In genomic region chr17:42844761-42845555, GRCh38 we compare ENCODE assay signal across 18 cellular contexts. TPM values are rescaled to one million over a fixed set of nuclear protein-coding genes. Genes with fewer than 3 reads are reported as not detected.
"Had no signal": no experiment of that assay in that cellular context is flagged by ENCODE, and none has a peak within 500 bp of the region (broad histone marks: within the 10 kb centered on the region; RNA-seq: fewer than 3 reads in every experiment).

No MANE protein-coding gene starts in this region.

- H2AFZ ChIP-seq: hepatocyte had no signal

- H3K4me2 ChIP-seq: hepatocyte had no signal

- H3K27ac Mint-ChIP-seq: activated CD8-positive, alpha-beta memory T cell treated with anti-CD3 and anti-CD28 coated beads, Interleukin-2, amount 10 ng/mL, durations not matched to agents 7 days and 5 days; mesothelial cell of epicardium had no signal

- DNase-seq: activated B cell treated with CpG ODN at 0.5 μM for 24 hours; activated CD4-positive, alpha-beta memory T cell treated with anti-CD3 and anti-CD28 coated beads, Interleukin-2, amount 10 ng/mL, durations not matched to agents 7 days and 5 days; activated CD4-positive, alpha-beta T cell treated with anti-CD3 and anti-CD28 coated beads for 4 hours; amniotic stem cell; effector CD8-positive, alpha-beta T cell; left cardiac atrium; nucleus accumbens; retina; T-cell had no signal

- H3K27me3 Mint-ChIP-seq: activated B cell treated with CpG ODN at 0.5 μM for 24 hours; activated CD4-positive, alpha-beta memory T cell treated with anti-CD3 and anti-CD28 coated beads, Interleukin-2, amount 10 ng/mL, durations not matched to agents 7 days and 5 days; activated CD8-positive, alpha-beta memory T cell treated with anti-CD3 and anti-CD28 coated beads, Interleukin-2, amount 10 ng/mL, durations not matched to agents 7 days and 5 days; activated naive CD8-positive, alpha-beta T cell; natural killer cell treated with Interleukin-12 subunit alpha and Interleukin-12 subunit beta and Interleukin-15 and Interleukin-18, amount 100 ng/mL, for 72 hours; T-cell had no signal

- H3K79me2 ChIP-seq: hepatocyte had no signal

- H3K27ac ChIP-seq: hepatocyte had no signal

- H3K9me3 Mint-ChIP-seq: activated B cell treated with CpG ODN at 0.5 μM for 24 hours; activated CD4-positive, alpha-beta memory T cell treated with anti-CD3 and anti-CD28 coated beads, Interleukin-2, amount 10 ng/mL, durations not matched to agents 7 days and 5 days; dendritic cell treated with granulocyte-macrophage colony-stimulating factor and Interleukin-4, amounts not matched to agents 40 ng/mL and 50 ng/mL, for 4 days; mesothelial cell of epicardium; natural killer cell treated with Interleukin-12 subunit alpha and Interleukin-12 subunit beta and Interleukin-15 and Interleukin-18, amount 100 ng/mL, for 72 hours; T-cell had no signal

- H3K4me3 Mint-ChIP-seq: activated B cell treated with CpG ODN at 0.5 μM for 24 hours; activated CD4-positive, alpha-beta memory T cell treated with anti-CD3 and anti-CD28 coated beads, Interleukin-2, amount 10 ng/mL, durations not matched to agents 7 days and 5 days; activated CD8-positive, alpha-beta memory T cell treated with anti-CD3 and anti-CD28 coated beads, Interleukin-2, amount 10 ng/mL, durations not matched to agents 7 days and 5 days; activated naive CD8-positive, alpha-beta T cell; dendritic cell treated with granulocyte-macrophage colony-stimulating factor and Interleukin-4, amounts not matched to agents 40 ng/mL and 50 ng/mL, for 4 days; mesothelial cell of epicardium; T-cell had no signal

- ATAC-seq: activated CD8-positive, alpha-beta memory T cell treated with anti-CD3 and anti-CD28 coated beads, Interleukin-2, amount 10 ng/mL, durations not matched to agents 7 days and 5 days; esophagus mucosa; left cardiac atrium; SK-N-SH treated with all-trans-retinoic acid at 6 μM for 48 hours; T-cell had no signal

- H3K36me3 Mint-ChIP-seq: activated naive CD8-positive, alpha-beta T cell had no signal

- H3K4me1 Mint-ChIP-seq: mesothelial cell of epicardium had no signal

- H3K4me3 ChIP-seq: hepatocyte, lung had no signal

RNA-seq across cellular contexts. Expression of gene CNTD1, which starts 46.3 kb away (rescaled TPM):
- total RNA-seq: activated B cell treated with CpG ODN at 0.5 μM for 24 hours; activated CD4-positive, alpha-beta memory T cell treated with anti-CD3 and anti-CD28 coated beads, Interleukin-2, amount 10 ng/mL, durations not matched to agents 7 days and 5 days; activated CD8-positive, alpha-beta memory T cell treated with anti-CD3 and anti-CD28 coated beads, Interleukin-2, amount 10 ng/mL, durations not matched to agents 7 days and 5 days; esophagus mucosa; natural killer cell treated with Interleukin-12 subunit alpha and Interleukin-12 subunit beta and Interleukin-15 and Interleukin-18, amount 100 ng/mL, for 72 hours; T-cell had no signal
